In the genomic region with DNA sequence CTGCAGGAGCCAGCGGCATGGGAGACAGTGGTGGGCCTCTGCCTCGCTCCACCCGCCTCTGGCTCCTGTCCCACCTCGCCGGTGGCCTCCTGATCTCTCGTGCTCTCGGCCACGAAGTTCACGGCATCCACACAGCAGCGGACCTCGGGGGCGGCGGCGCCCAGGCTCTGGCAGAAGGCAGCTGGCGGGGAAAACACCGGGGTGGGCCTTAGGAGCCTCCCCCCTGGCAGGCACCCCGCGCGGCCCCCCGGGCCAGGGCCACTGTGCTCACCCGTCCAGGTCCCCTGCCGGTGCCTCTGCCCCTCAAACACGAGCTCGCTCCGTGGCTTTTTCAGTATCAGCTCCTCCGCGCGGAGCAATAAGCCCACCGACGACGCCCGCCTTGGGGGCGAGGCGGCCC, we compare ENCODE assay signal across 6 cellular contexts. TPM values are rescaled to one million over a fixed set of nuclear protein-coding genes. Genes with fewer than 3 reads are reported as not detected.
DNase-seq lines count a peak whose midpoint lies in the region; ATAC-seq and TF ChIP-seq lines count a peak whose summit lies in the region.

No MANE protein-coding gene starts in this region.

- peaks cover 23% of the 10 kb centered on the region for H3K36me3 ChIP-seq in rectal smooth muscle tissue (ENCODE audit: control insufficient read depth, insufficient read depth, low read length)

- H3K27ac ChIP-seq in dorsolateral prefrontal cortex (peak overlapping the region in 32 of 59 donors; percentile 17 to 94 (median 47)), rectal smooth muscle tissue (ENCODE audit: low read depth, low read length) (no peak overlapping the region)

- H3K4me1 ChIP-seq in rectal smooth muscle tissue (ENCODE audit: control insufficient read depth, insufficient read depth, low read length): peaks cover 2% of the 10 kb centered on the region

- ATAC-seq in HG02678 (IDR thresholded peaks at IDR 0.05; ENCODE audit: unreplicated experiment) (peak; percentile 6), HG03097 (IDR thresholded peaks at IDR 0.05; ENCODE audit: low FRiP score, unreplicated experiment) (no peak), sciatic nerve (no peak)

- intact Hi-C loops in dorsolateral prefrontal cortex (cut with DNase I) (loop anchor here in 1 of 2 donors (5.0 kb wide), 1 partner anchor 182 kb away; no protein-coding TSS in a partner anchor), sciatic nerve (cut with DNase I) (no loop called here)

- no peak overlapping the region for H3K9ac ChIP-seq in rectal smooth muscle tissue (ENCODE audit: low read length)

- H3K27me3 ChIP-seq in dorsolateral prefrontal cortex (no peaks in the 10 kb centered on the region), rectal smooth muscle tissue (ENCODE audit: control insufficient read depth, insufficient read depth, low read length) (peaks cover 12% of the 10 kb centered on the region)

- H3K4me3 ChIP-seq in dorsolateral prefrontal cortex (peak overlapping the region in 58 of 59 donors; percentile 16 to 65 (median 52)), rectal smooth muscle tissue (ENCODE audit: low read length) (peak overlapping the region; percentile 67)

- TF ChIP-seq CTCF in dorsolateral prefrontal cortex (IDR thresholded peaks at IDR 0.05 in 54 of 56, conservative IDR thresholded peaks at IDR 0.05 in 2 of 56; ENCODE audit: low read depth in 1 of 56, partially characterized antibody in 56 of 56): no peak

- DNase-seq in dorsolateral prefrontal cortex (no peak), NCI-H1092 treated with DMSO at 0.1 percent for 48 hours (lab: John Stamatoyannopoulos, UW) (no peak), sciatic nerve (ENCODE audit: low spot score) (no peak)

RNA-seq across cellular contexts. Expression of gene C17orf107, which starts 0.4 kb away (rescaled TPM):
- total RNA-seq in dorsolateral prefrontal cortex (10 to 100 TPM in 80 of 120 experiments, 1 to 10 TPM in 40; 4.7 to 18.4 (median 11.2) TPM), sciatic nerve (2.4 TPM)

RNA-seq across cellular contexts. Expression of gene CHRNE, which starts 4.0 kb away (rescaled TPM):
- total RNA-seq in dorsolateral prefrontal cortex: 1 to 10 TPM in 67 of 120 experiments, under 1 TPM in 52, not detected in 1; 0.34 to 4.3 (median 1.1) TPM
- 2.3 TPM for total RNA-seq in sciatic nerve

RNA-seq across cellular contexts. Expression of gene GP1BA, which starts 33.1 kb away (rescaled TPM):
- total RNA-seq in dorsolateral prefrontal cortex (1 to 10 TPM in 1 of 120 experiments, under 1 TPM in 15, not detected in 104; 0.16 to 1.0 (median 0.24) TPM), sciatic nerve (not detected)

RNA-seq across cellular contexts. Expression of gene SLC25A11, which starts 40.9 kb away (rescaled TPM):
- total RNA-seq in dorsolateral prefrontal cortex (100 to 1,000 TPM in 9 of 120 experiments, 10 to 100 TPM in 111; 56.8 to 113 (median 82.2) TPM), sciatic nerve (28.3 TPM)

RNA-seq across cellular contexts. Expression of gene RNF167, which starts 41.1 kb away (rescaled TPM):
- 100 to 1,000 TPM in 28 of 120 experiments, 10 to 100 TPM in 92; 65.3 to 121 (median 91.1) TPM for total RNA-seq in dorsolateral prefrontal cortex
- total RNA-seq in sciatic nerve: 76.5 TPM
